ENCODE assay signal across 1 cellular context in the genomic region with DNA sequence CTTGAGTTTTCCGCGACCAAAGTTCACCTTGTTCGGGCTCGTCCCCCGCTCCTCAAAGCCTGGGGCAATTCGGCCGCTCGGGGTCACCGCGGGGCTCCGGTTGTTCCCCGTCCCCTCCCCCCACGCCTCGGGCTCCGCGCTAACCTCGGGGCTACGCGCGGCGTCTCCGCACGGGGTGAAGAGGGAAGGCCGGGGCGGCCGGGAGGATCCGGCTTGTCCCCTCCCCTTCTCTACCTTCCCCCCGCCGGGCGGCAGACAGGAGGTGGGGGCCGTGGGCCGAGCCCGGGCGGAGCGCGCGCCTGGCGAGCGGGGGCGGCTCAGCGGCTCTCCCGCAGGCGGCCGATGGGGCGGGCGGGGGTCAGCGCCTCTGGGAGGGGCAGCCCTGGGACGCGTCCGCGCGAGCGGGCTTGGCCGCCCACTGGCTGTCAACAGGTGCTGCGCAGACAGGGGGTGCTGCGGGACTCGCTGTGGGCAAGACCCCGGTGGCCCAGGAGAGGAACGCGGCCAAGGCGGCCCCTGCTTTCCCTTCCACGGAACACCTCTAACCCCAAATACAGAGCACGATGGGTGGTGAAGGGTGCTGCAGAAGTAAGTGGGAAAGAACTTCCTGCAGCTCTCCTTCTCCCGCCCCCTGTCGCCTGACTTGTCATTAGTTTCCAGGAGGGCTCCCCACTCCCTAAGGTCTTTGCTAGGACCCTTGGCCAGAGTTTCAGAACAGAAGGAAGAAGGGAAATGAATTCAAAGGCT.
TF ChIP-seq lines count a peak whose summit lies in the region.

A gene with protein sequence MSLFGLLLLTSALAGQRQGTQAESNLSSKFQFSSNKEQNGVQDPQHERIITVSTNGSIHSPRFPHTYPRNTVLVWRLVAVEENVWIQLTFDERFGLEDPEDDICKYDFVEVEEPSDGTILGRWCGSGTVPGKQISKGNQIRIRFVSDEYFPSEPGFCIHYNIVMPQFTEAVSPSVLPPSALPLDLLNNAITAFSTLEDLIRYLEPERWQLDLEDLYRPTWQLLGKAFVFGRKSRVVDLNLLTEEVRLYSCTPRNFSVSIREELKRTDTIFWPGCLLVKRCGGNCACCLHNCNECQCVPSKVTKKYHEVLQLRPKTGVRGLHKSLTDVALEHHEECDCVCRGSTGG (minus strand): TSS at position 177 of the 747 bp plus-strand sequence. CDS start 896 bp downstream, outside the sequence.

TF ChIP-seq in HepG2, 621 proteins besides CTCF, POLR2A, EP300 and RAD21 (continued from another document and continues in another):
- TF ChIP-seq, protein P1, sequence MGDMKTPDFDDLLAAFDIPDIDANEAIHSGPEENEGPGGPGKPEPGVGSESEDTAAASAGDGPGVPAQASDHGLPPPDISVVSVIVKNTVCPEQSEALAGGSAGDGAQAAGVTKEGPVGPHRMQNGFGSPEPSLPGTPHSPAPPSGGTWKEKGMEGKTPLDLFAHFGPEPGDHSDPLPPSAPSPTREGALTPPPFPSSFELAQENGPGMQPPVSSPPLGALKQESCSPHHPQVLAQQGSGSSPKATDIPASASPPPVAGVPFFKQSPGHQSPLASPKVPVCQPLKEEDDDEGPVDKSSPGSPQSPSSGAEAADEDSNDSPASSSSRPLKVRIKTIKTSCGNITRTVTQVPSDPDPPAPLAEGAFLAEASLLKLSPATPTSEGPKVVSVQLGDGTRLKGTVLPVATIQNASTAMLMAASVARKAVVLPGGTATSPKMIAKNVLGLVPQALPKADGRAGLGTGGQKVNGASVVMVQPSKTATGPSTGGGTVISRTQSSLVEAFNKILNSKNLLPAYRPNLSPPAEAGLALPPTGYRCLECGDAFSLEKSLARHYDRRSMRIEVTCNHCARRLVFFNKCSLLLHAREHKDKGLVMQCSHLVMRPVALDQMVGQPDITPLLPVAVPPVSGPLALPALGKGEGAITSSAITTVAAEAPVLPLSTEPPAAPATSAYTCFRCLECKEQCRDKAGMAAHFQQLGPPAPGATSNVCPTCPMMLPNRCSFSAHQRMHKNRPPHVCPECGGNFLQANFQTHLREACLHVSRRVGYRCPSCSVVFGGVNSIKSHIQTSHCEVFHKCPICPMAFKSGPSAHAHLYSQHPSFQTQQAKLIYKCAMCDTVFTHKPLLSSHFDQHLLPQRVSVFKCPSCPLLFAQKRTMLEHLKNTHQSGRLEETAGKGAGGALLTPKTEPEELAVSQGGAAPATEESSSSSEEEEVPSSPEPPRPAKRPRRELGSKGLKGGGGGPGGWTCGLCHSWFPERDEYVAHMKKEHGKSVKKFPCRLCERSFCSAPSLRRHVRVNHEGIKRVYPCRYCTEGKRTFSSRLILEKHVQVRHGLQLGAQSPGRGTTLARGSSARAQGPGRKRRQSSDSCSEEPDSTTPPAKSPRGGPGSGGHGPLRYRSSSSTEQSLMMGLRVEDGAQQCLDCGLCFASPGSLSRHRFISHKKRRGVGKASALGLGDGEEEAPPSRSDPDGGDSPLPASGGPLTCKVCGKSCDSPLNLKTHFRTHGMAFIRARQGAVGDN (CRISPR knock-in tag; IDR thresholded peaks at IDR 0.05): peak; percentile 63
- TF ChIP-seq ZFY (CRISPR knock-in tag; IDR thresholded peaks at IDR 0.05) (peak; percentile 70), ZNF496 (CRISPR knock-in tag; IDR thresholded peaks at IDR 0.05; ENCODE audit: insufficient replicate concordance) (no peak), ZFP36L2 (CRISPR knock-in tag; IDR thresholded peaks at IDR 0.05) (no peak), ELF3 (CRISPR knock-in tag; IDR thresholded peaks at IDR 0.05) (0 out of 2 replicates have a peak, but pooled peaks have one; percentile 14), MED1 (CRISPR knock-in tag; IDR thresholded peaks at IDR 0.05) (peak; percentile 8; the same call in 1 of the 2 replicates), ZNF672 (CRISPR knock-in tag; IDR thresholded peaks at IDR 0.05) (no peak), SMAD3 (CRISPR knock-in tag; IDR thresholded peaks at IDR 0.05) (peak; percentile 31; the same call in 1 of the 2 replicates), FOXO1 (CRISPR knock-in tag; IDR thresholded peaks at IDR 0.05) (peak; percentile 66; the same call in 1 of the 2 replicates), KDM2A (CRISPR knock-in tag; IDR thresholded peaks at IDR 0.05; ENCODE audit: borderline replicate concordance, low read depth) (peak; percentile 77; the same call in 1 of the 2 replicates), ZNF10 (CRISPR knock-in tag; IDR thresholded peaks at IDR 0.05; ENCODE audit: borderline replicate concordance, low read depth) (no peak), CREB1 (IDR thresholded peaks at IDR 0.05) (no peak), CREB1 (CRISPR knock-in tag; IDR thresholded peaks at IDR 0.05) (peak; percentile 37; the same call in 1 of the 2 replicates), HOXA3 (CRISPR knock-in tag; IDR thresholded peaks at IDR 0.05) (peak; percentile 41; the same call in 1 of the 2 replicates), MBNL3 (CRISPR knock-in tag; conservative IDR thresholded peaks at IDR 0.05) (no peak), ATF7-NPFF (CRISPR knock-in tag; IDR thresholded peaks at IDR 0.05; ENCODE audit: low read depth) (peak; percentile 54; the same call in 1 of the 2 replicates), FOXC1 (CRISPR knock-in tag; IDR thresholded peaks at IDR 0.05; ENCODE audit: borderline replicate concordance) (peak; percentile 13; the same call in 1 of the 2 replicates), ZNF777 (CRISPR knock-in tag; IDR thresholded peaks at IDR 0.05) (peak; percentile 81), RARA (CRISPR knock-in tag; IDR thresholded peaks at IDR 0.05) (peak; percentile 45), NFYB (CRISPR knock-in tag; IDR thresholded peaks at IDR 0.05) (no peak), ZNF350 (CRISPR knock-in tag; IDR thresholded peaks at IDR 0.05; ENCODE audit: borderline replicate concordance, low read depth) (peak; percentile 36; the same call in 1 of the 2 replicates), ZC3H4 (CRISPR knock-in tag; IDR thresholded peaks at IDR 0.05; ENCODE audit: borderline replicate concordance) (no peak), TP53 (CRISPR knock-in tag; conservative IDR thresholded peaks at IDR 0.05) (no peak), MATR3 (CRISPR knock-in tag; IDR thresholded peaks at IDR 0.05) (no peak), HNF4G (IDR thresholded peaks at IDR 0.05; ENCODE audit: borderline replicate concordance, low read depth, low read length) (peak; percentile 36; the same call in 1 of the 2 replicates), HNF4G (CRISPR knock-in tag; IDR thresholded peaks at IDR 0.05; ENCODE audit: borderline replicate concordance, low read depth) (no peak), ZNF878 (CRISPR knock-in tag; IDR thresholded peaks at IDR 0.05) (no peak), HNRNPK (IDR thresholded peaks at IDR 0.05; ENCODE audit: low read depth, low read length, poor library complexity, severe bottlenecking) (peak; percentile 79), MTA1 (CRISPR knock-in tag; IDR thresholded peaks at IDR 0.05; ENCODE audit: borderline replicate concordance) (no peak)
- TF ChIP-seq, protein P2, sequence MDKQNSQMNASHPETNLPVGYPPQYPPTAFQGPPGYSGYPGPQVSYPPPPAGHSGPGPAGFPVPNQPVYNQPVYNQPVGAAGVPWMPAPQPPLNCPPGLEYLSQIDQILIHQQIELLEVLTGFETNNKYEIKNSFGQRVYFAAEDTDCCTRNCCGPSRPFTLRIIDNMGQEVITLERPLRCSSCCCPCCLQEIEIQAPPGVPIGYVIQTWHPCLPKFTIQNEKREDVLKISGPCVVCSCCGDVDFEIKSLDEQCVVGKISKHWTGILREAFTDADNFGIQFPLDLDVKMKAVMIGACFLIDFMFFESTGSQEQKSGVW (CRISPR knock-in tag; IDR thresholded peaks at IDR 0.05; ENCODE audit: borderline replicate concordance): no peak
- TF ChIP-seq, protein P3, sequence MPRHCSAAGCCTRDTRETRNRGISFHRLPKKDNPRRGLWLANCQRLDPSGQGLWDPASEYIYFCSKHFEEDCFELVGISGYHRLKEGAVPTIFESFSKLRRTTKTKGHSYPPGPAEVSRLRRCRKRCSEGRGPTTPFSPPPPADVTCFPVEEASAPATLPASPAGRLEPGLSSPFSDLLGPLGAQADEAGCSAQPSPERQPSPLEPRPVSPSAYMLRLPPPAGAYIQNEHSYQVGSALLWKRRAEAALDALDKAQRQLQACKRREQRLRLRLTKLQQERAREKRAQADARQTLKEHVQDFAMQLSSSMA (CRISPR knock-in tag; IDR thresholded peaks at IDR 0.05): peak; percentile 45; the same call in 1 of the 2 replicates
- TF ChIP-seq, protein P4, sequence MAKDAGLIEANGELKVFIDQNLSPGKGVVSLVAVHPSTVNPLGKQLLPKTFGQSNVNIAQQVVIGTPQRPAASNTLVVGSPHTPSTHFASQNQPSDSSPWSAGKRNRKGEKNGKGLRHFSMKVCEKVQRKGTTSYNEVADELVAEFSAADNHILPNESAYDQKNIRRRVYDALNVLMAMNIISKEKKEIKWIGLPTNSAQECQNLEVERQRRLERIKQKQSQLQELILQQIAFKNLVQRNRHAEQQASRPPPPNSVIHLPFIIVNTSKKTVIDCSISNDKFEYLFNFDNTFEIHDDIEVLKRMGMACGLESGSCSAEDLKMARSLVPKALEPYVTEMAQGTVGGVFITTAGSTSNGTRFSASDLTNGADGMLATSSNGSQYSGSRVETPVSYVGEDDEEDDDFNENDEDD (CRISPR knock-in tag; IDR thresholded peaks at IDR 0.05; ENCODE audit: borderline replicate concordance): peak; percentile 28; the same call in 1 of the 2 replicates
- TF ChIP-seq, protein P5, sequence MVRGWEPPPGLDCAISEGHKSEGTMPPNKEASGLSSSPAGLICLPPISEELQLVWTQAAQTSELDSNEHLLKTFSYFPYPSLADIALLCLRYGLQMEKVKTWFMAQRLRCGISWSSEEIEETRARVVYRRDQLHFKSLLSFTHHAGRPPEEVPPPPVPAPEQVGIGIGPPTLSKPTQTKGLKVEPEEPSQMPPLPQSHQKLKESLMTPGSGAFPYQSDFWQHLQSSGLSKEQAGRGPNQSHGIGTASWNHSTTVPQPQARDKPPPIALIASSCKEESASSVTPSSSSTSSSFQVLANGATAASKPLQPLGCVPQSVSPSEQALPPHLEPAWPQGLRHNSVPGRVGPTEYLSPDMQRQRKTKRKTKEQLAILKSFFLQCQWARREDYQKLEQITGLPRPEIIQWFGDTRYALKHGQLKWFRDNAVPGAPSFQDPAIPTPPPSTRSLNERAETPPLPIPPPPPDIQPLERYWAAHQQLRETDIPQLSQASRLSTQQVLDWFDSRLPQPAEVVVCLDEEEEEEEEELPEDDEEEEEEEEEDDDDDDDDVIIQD (CRISPR knock-in tag; IDR thresholded peaks at IDR 0.05; ENCODE audit: low read depth): 0 out of 2 replicates have a peak, but pooled peaks have one; percentile 13
- TF ChIP-seq, protein P6, sequence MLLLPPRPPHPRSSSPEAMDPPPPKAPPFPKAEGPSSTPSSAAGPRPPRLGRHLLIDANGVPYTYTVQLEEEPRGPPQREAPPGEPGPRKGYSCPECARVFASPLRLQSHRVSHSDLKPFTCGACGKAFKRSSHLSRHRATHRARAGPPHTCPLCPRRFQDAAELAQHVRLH (CRISPR knock-in tag; IDR thresholded peaks at IDR 0.05; ENCODE audit: borderline replicate concordance, low read depth): no peak
- TF ChIP-seq, protein P7, sequence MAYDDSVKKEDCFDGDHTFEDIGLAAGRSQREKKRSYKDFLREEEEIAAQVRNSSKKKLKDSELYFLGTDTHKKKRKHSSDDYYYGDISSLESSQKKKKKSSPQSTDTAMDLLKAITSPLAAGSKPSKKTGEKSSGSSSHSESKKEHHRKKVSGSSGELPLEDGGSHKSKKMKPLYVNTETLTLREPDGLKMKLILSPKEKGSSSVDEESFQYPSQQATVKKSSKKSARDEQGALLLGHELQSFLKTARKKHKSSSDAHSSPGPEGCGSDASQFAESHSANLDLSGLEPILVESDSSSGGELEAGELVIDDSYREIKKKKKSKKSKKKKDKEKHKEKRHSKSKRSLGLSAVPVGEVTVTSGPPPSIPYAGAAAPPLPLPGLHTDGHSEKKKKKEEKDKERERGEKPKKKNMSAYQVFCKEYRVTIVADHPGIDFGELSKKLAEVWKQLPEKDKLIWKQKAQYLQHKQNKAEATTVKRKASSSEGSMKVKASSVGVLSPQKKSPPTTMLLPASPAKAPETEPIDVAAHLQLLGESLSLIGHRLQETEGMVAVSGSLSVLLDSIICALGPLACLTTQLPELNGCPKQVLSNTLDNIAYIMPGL (CRISPR knock-in tag; IDR thresholded peaks at IDR 0.05; ENCODE audit: borderline replicate concordance in 1 of 2, low read depth in 1 of 2): peak in 1 of 2 experiments; percentile 31; a peak in 2 of 4 replicates
- TF ChIP-seq, protein P8, sequence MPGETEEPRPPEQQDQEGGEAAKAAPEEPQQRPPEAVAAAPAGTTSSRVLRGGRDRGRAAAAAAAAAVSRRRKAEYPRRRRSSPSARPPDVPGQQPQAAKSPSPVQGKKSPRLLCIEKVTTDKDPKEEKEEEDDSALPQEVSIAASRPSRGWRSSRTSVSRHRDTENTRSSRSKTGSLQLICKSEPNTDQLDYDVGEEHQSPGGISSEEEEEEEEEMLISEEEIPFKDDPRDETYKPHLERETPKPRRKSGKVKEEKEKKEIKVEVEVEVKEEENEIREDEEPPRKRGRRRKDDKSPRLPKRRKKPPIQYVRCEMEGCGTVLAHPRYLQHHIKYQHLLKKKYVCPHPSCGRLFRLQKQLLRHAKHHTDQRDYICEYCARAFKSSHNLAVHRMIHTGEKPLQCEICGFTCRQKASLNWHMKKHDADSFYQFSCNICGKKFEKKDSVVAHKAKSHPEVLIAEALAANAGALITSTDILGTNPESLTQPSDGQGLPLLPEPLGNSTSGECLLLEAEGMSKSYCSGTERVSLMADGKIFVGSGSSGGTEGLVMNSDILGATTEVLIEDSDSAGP (CRISPR knock-in tag; IDR thresholded peaks at IDR 0.05; ENCODE audit: borderline replicate concordance): peak; percentile 60; the same call in 1 of the 2 replicates
- TF ChIP-seq, protein P9, sequence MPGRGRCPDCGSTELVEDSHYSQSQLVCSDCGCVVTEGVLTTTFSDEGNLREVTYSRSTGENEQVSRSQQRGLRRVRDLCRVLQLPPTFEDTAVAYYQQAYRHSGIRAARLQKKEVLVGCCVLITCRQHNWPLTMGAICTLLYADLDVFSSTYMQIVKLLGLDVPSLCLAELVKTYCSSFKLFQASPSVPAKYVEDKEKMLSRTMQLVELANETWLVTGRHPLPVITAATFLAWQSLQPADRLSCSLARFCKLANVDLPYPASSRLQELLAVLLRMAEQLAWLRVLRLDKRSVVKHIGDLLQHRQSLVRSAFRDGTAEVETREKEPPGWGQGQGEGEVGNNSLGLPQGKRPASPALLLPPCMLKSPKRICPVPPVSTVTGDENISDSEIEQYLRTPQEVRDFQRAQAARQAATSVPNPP (CRISPR knock-in tag; IDR thresholded peaks at IDR 0.05): peak; percentile 38; the same call in 1 of the 2 replicates
